ENCODE assay signal across 10 cellular contexts in the genomic region with DNA sequence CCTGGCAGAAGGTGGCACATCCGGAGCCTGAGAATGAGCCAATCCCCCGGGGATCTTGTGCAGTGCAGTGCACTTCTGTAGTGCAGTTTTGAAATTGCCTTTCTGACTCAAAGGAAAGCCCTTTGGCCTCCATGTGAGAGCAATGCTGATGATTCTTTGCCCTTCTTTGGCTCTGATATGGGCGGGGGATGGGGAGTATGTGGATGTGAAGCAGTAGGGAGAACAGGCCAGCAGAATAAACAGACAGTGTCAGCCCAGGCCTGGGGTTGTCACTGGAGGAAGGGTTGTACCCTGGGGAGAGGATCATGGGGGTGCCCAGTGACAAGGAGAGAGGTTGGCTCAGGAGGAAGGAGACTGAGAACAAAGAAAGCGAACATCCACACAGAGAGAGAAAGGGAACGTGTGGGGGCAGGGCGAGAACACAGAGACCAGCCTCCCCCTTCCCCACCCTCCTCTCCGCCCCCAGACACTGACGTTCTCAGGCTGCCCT.
DNase-seq lines count a peak whose midpoint lies in the region; ATAC-seq and TF ChIP-seq lines count a peak whose summit lies in the region.
"Had no signal": no experiment of that assay in that cellular context is flagged by ENCODE, and none has a peak within 500 bp of the region (broad histone marks: within the 10 kb centered on the region; RNA-seq: fewer than 3 reads in every experiment).

No MANE protein-coding gene starts in this region.

- 81 to 87% methylated on average over 2 to 6 of the region's 8 CpGs for WGBS in endodermal cell (ENCODE audit: insufficient coverage in 1 of 2, insufficient read length in 1 of 2), 2 experiments
- no CpG with 5 or more reads among the region's 8 CpGs for WGBS in neuronal stem cell (ENCODE audit: extremely low coverage in 2 of 2, insufficient read length in 2 of 2, insufficient replicate concordance in 1 of 2), 2 donors

- H3K9me3 ChIP-seq in endodermal cell (ENCODE audit: control insufficient read depth, low read length) (no peaks in the 10 kb centered on the region), neuronal stem cell (replicated peaks in 1 of 2; ENCODE audit: control insufficient read depth in 2 of 2, insufficient read depth in 1 of 2, low read depth in 1 of 2, low read length in 2 of 2) (no peaks in the 10 kb centered on the region)

- H3K18ac ChIP-seq in neuronal stem cell (ENCODE audit: low read length) = peak overlapping the region; percentile 50

- peaks cover 21% of the 10 kb centered on the region for H3K4me1 Mint-ChIP-seq in endodermal cell

- no peak overlapping the region for H3K23ac ChIP-seq in neuronal stem cell (ENCODE audit: low read depth, low read length, poor library complexity)

- H3K14ac ChIP-seq in neuronal stem cell (ENCODE audit: low read length) = no peak overlapping the region

- H4K91ac ChIP-seq in neuronal stem cell (ENCODE audit: low read depth, low read length, poor library complexity) = no peak overlapping the region

- H3K4me3 ChIP-seq in endodermal cell (ENCODE audit: low read length) = no peak overlapping the region
- no peak overlapping the region for H3K4me3 ChIP-seq in neuronal stem cell (ENCODE audit: low read length in 2 of 2)

- H2BK120ac ChIP-seq in neuronal stem cell (ENCODE audit: low read depth, low read length) = peak overlapping the region; percentile 78

- no peak for TF ChIP-seq CTCF in GM10248 (IDR thresholded peaks at IDR 0.05; ENCODE audit: control extremely low read depth, extremely low read depth, low read depth, missing control alignments)
- no peak for TF ChIP-seq CTCF in endodermal cell (conservative IDR thresholded peaks at IDR 0.05)

- peak overlapping the region; percentile 8 for H2BK5ac ChIP-seq in neuronal stem cell (ENCODE audit: low read length)

- H3K9me3 Mint-ChIP-seq in endodermal cell = no peaks in the 10 kb centered on the region

- CTCF ChIA-PET in GM10248 (lab: Yijun Ruan, JAX) = no interaction called here

- ATAC-seq in HG02885 (IDR thresholded peaks at IDR 0.05; ENCODE audit: poor library complexity, unreplicated experiment) (peak; percentile 41), HG02623 (IDR thresholded peaks at IDR 0.05; ENCODE audit: unreplicated experiment) (no peak)

- DNase-seq in GM10248 (ENCODE audit: extremely low spot score) = peak; percentile 32
- DNase-seq in endodermal cell = peak; percentile 59
- DNase-seq in neuronal stem cell (ENCODE audit: low spot score) = no peak
- DNase-seq in NK-92 treated with Interleukin-12 subunit alpha and Interleukin-12 subunit beta, amount 100 ng/mL, for 24 hours (lab: John Stamatoyannopoulos, UW) = no peak
- no peak for DNase-seq in COLO829 (ENCODE audit: low spot score)
- DNase-seq in NCI-H2081 treated with DMSO at 0.1 percent for 48 hours (lab: John Stamatoyannopoulos, UW) = no peak
- DNase-seq: activated CD4-positive, alpha-beta T cell treated with anti-CD3 and anti-CD28 coated beads, Interleukin-2, amount 50 U/mL, for 4 hours; OCI-M1 had no signal

- peak overlapping the region; percentile 23 for H2BK15ac ChIP-seq in neuronal stem cell (ENCODE audit: low read length)

- no peaks in the 10 kb centered on the region for H3K36me3 Mint-ChIP-seq in endodermal cell (ENCODE audit: low read depth)

- no peak overlapping the region for H2BK12ac ChIP-seq in neuronal stem cell (ENCODE audit: low read length)

- H3K27ac Mint-ChIP-seq in endodermal cell = peak overlapping the region; percentile 83

- H3K79me1 ChIP-seq in neuronal stem cell (ENCODE audit: low read depth, low read length) = no peaks in the 10 kb centered on the region

- H3K27me3 ChIP-seq in endodermal cell (ENCODE audit: control insufficient read depth, insufficient read depth, low read length, poor library complexity, severe bottlenecking) = no peaks in the 10 kb centered on the region
- H3K27me3 ChIP-seq in neuronal stem cell (ENCODE audit: control insufficient read depth in 3 of 3, insufficient read depth in 3 of 3, low read depth in 1 of 3, low read length in 3 of 3) = no peaks in the 10 kb centered on the region

- H3K27ac ChIP-seq in endodermal cell (ENCODE audit: low read depth, low read length) (peak overlapping the region; percentile 72), neuronal stem cell (replicated peaks; ENCODE audit: low read length) (peak overlapping the region; percentile 51)

- no peak overlapping the region for H3K4ac ChIP-seq in neuronal stem cell (ENCODE audit: low read length)

- no peak overlapping the region for H3K4me3 Mint-ChIP-seq in endodermal cell

- peak overlapping the region; percentile 29 for H2AK5ac ChIP-seq in neuronal stem cell (ENCODE audit: low read depth, low read length)

- POLR2A ChIA-PET in GM10248 (lab: Yijun Ruan, JAX) = no interaction called here

- no peak overlapping the region for H3K4me2 ChIP-seq in neuronal stem cell (ENCODE audit: insufficient read depth, low read length, poor library complexity, severe bottlenecking)

- no peaks in the 10 kb centered on the region for H3K36me3 ChIP-seq in endodermal cell (ENCODE audit: control insufficient read depth, insufficient read depth, low read length)
- no peaks in the 10 kb centered on the region for H3K36me3 ChIP-seq in neuronal stem cell (replicated peaks in 1 of 2; ENCODE audit: control insufficient read depth in 2 of 2, insufficient read depth in 2 of 2, low read length in 2 of 2)

- no peak overlapping the region for H4K8ac ChIP-seq in neuronal stem cell (ENCODE audit: low read depth, low read length)

- H3K27me3 Mint-ChIP-seq in endodermal cell (ENCODE audit: insufficient read depth) = no peaks in the 10 kb centered on the region

- H3K9ac ChIP-seq in endodermal cell (ENCODE audit: extremely low read depth, low read length, poor library complexity, severe bottlenecking) (no peak overlapping the region), neuronal stem cell (ENCODE audit: low read depth, low read length, poor library complexity) (no peak overlapping the region)

- peaks cover 3% of the 10 kb centered on the region for H3K4me1 ChIP-seq in endodermal cell (ENCODE audit: control insufficient read depth, insufficient read depth, low read length)
- H3K4me1 ChIP-seq in neuronal stem cell (ENCODE audit: control insufficient read depth in 2 of 2, insufficient read depth in 1 of 2, low read depth in 1 of 2, low read length in 2 of 2) = peaks cover 9 to 18% of the 10 kb centered on the region in 2 donors

- peak overlapping the region; percentile 83 for H2AFZ ChIP-seq in neuronal stem cell (ENCODE audit: low read length)

Comparison
In these comparisons a context has a peak if more than half of its experiments do, and no peak if none do; other contexts are left out.
1. DNase-seq: peak in GM10248 (single experiment) and endodermal cell (single experiment); none in neuronal stem cell (single experiment), NK-92 treated with Interleukin-12 subunit alpha and Interleukin-12 subunit beta, amount 100 ng/mL, for 24 hours (single experiment), COLO829 (single experiment) and NCI-H2081 treated with DMSO at 0.1 percent for 48 hours (single experiment).